Comparison of ENCODE assay signal across 2 cellular contexts in the genomic region with DNA sequence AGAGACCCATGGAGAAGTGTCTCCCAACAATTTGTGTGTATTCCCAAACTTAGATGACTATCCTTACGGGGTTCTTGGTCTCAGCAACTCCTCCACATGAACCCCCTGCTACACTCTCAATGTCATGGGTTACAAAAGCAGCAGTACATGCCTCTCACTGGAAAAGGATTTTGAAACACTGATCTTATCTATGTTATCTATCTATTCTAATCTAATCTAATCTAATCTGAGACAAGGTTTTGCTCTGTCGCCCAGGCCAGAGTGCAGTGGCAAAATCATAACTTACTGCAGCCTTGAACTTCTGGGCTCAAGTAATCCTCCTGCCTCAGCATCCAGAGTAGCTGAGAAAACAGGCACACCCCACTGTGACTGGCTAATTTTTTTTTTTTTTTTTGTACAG.
TF ChIP-seq lines count a peak whose summit lies in the region.

No MANE protein-coding gene starts in this region.

TF ChIP-seq in IMR-90, 13 proteins besides CTCF, POLR2A, EP300 and RAD21:
- TF ChIP-seq MAFK (IDR thresholded peaks at IDR 0.05; ENCODE audit: low read depth, low read length): no peak
- TF ChIP-seq, protein P1, sequence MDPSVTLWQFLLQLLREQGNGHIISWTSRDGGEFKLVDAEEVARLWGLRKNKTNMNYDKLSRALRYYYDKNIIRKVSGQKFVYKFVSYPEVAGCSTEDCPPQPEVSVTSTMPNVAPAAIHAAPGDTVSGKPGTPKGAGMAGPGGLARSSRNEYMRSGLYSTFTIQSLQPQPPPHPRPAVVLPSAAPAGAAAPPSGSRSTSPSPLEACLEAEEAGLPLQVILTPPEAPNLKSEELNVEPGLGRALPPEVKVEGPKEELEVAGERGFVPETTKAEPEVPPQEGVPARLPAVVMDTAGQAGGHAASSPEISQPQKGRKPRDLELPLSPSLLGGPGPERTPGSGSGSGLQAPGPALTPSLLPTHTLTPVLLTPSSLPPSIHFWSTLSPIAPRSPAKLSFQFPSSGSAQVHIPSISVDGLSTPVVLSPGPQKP (IDR thresholded peaks at IDR 0.05; ENCODE audit: borderline replicate concordance, low read depth, low read length): no peak
- no peak for TF ChIP-seq CHD1 (IDR thresholded peaks at IDR 0.05; ENCODE audit: low read depth, low read length)
- no peak for TF ChIP-seq BHLHE40 (IDR thresholded peaks at IDR 0.05; ENCODE audit: low read depth, low read length)
- TF ChIP-seq SMC3 (IDR thresholded peaks at IDR 0.05; ENCODE audit: low read depth, low read length): no peak
- TF ChIP-seq, protein P2, sequence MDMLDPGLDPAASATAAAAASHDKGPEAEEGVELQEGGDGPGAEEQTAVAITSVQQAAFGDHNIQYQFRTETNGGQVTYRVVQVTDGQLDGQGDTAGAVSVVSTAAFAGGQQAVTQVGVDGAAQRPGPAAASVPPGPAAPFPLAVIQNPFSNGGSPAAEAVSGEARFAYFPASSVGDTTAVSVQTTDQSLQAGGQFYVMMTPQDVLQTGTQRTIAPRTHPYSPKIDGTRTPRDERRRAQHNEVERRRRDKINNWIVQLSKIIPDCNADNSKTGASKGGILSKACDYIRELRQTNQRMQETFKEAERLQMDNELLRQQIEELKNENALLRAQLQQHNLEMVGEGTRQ (IDR thresholded peaks at IDR 0.05; ENCODE audit: low read depth, low read length): no peak
- no peak for TF ChIP-seq MAZ (IDR thresholded peaks at IDR 0.05; ENCODE audit: borderline replicate concordance, low read depth, low read length)
- no peak for TF ChIP-seq NFE2L2 (IDR thresholded peaks at IDR 0.05; ENCODE audit: low read depth, low read length)
- no peak for TF ChIP-seq MXI1 (IDR thresholded peaks at IDR 0.05; ENCODE audit: borderline replicate concordance, low read depth, low read length)
- no peak for TF ChIP-seq RFX5 (IDR thresholded peaks at IDR 0.05; ENCODE audit: low read depth, low read length)
- no peak for TF ChIP-seq RCOR1 (IDR thresholded peaks at IDR 0.05; ENCODE audit: insufficient replicate concordance, low read length)
- TF ChIP-seq CEBPB (IDR thresholded peaks at IDR 0.05; ENCODE audit: low read depth, low read length): no peak
- no peak for TF ChIP-seq FOS (IDR thresholded peaks at IDR 0.05; ENCODE audit: low read depth, low read length)
TF ChIP-seq in IMR-90: peak in this region for 0.

TF ChIP-seq in GM12878, 131 proteins besides CTCF, POLR2A, EP300 and RAD21:
- TF ChIP-seq, protein P3, sequence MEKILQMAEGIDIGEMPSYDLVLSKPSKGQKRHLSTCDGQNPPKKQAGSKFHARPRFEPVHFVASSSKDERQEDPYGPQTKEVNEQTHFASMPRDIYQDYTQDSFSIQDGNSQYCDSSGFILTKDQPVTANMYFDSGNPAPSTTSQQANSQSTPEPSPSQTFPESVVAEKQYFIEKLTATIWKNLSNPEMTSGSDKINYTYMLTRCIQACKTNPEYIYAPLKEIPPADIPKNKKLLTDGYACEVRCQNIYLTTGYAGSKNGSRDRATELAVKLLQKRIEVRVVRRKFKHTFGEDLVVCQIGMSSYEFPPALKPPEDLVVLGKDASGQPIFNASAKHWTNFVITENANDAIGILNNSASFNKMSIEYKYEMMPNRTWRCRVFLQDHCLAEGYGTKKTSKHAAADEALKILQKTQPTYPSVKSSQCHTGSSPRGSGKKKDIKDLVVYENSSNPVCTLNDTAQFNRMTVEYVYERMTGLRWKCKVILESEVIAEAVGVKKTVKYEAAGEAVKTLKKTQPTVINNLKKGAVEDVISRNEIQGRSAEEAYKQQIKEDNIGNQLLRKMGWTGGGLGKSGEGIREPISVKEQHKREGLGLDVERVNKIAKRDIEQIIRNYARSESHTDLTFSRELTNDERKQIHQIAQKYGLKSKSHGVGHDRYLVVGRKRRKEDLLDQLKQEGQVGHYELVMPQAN (conservative IDR thresholded peaks at IDR 0.05): no peak
- TF ChIP-seq POLR2AphosphoS5 (IDR thresholded peaks at IDR 0.05; ENCODE audit: low read length) (no peak), MXI1 (IDR thresholded peaks at IDR 0.05; ENCODE audit: low read depth, low read length) (no peak)
